Comparison of ENCODE assay signal across 1 cellular context in the genomic region with DNA sequence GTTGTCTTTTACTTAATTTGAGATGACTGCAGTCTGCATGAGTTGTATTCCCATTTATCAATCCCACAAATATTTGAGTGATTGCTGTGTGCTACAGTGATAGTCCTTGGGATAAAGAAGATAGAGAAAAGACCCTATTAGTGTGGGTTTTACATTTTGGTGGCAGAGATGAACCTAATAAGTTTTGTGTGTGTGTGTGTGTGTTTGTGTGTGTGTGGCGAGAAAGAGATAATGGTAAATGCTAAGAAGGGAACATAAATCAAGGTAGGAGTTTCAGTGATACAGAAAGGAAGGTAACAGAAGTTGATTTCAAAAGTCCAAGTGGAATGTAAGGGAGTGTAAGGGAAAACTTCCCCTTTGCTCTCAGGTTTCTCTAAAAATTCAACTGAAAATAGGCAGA.
TF ChIP-seq lines count a peak whose summit lies in the region.

No MANE protein-coding gene starts in this region.

TF ChIP-seq in WTC11, 78 proteins besides CTCF, POLR2A, EP300 and RAD21 (continued from another document):
- no peak for TF ChIP-seq ZNF532 (CRISPR knock-in tag; IDR thresholded peaks at IDR 0.05; ENCODE audit: borderline replicate concordance)
